Comparison of ENCODE assay signal across 8 cellular contexts in the genomic region with DNA sequence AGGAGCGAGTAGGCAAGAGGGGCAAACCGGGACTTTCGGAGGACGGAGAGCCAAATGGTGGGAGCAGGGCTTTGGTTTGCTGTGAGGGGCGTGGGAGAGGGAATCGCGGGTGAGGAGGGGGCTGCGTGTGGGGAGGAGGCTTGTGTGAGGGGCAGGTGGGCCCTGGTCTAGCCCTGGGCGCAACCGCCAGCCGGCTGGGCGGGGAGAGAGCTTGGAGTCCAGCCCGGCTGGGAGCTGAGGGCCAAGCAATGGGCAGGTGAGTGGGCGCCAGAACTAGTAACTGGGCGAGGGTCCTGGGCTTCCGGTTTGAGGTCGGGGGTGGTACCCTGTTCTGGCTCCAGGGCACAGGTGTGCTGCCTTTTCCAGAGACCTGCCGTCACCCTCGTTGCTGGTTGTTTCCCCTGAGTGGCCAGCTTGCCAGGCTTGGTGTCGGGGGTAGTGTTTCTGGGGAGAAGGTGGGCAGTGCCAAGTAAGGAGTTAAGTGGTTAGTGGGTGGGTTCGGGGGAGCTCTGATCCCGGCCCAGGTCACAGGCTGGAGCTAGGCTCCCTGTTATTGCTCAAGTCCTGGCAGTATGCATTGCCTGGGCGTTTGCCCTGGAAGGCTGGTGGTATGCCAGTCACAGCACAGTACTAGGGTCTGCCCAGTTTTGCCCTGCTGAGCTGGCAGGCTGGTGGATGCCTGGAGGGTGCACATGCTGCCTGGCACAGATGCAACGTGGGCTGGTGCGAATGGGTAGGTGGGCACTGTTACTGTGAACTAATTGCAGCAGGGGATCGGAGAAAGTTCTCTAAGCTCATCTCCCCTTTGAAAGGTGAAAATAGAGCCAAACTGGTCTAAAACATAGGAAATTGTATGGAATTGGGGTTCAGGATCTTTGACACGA. TPM values are rescaled to one million over a fixed set of nuclear protein-coding genes. Genes with fewer than 3 reads are reported as not detected.
DNase-seq lines count a peak whose midpoint lies in the region; ATAC-seq and TF ChIP-seq lines count a peak whose summit lies in the region.

No MANE protein-coding gene starts in this region.

- H3K4me3 Mint-ChIP-seq in CD8-positive, alpha-beta T cell, result peak overlapping the region; percentile 92
- peak overlapping the region; percentile 91 for H3K4me3 Mint-ChIP-seq in activated T-helper 2 cell treated with anti-CD3 and anti-CD28 coated beads, Interferon-gamma antibody, Interleukin-2, Interleukin-4, amounts not matched to agents 10 μg/mL and 5 μg/mL and 100 μg/mL, durations not matched to agents 14 hours and 24 hours and 36 hours (ENCODE audit: low read depth)

- TF ChIP-seq CTCF in CD8-positive, alpha-beta T cell (IDR thresholded peaks at IDR 0.05), result no peak

- no peak for ATAC-seq in CD8-positive, alpha-beta T cell
- ATAC-seq in HG03469 (IDR thresholded peaks at IDR 0.05; ENCODE audit: unreplicated experiment), result no peak

- H3K36me3 Mint-ChIP-seq in CD8-positive, alpha-beta T cell, result peaks cover 9% of the 10 kb centered on the region
- H3K36me3 Mint-ChIP-seq in activated T-helper 2 cell treated with anti-CD3 and anti-CD28 coated beads, Interferon-gamma antibody, Interleukin-2, Interleukin-4, amounts not matched to agents 10 μg/mL and 5 μg/mL and 100 μg/mL, durations not matched to agents 14 hours and 24 hours and 36 hours (ENCODE audit: low read depth), result no peaks in the 10 kb centered on the region

- DNase-seq in CD8-positive, alpha-beta T cell, result peak in 4 of 7 experiments; percentile 20 to 53 (median 24)
- DNase-seq in Jurkat, Clone E6-1 (ENCODE audit: low read depth, low spot score), result no peak
- DNase-seq in activated T-helper 2 cell treated with anti-CD3 and anti-CD28 coated beads, Interferon-gamma antibody, Interleukin-2, Interleukin-4, amounts not matched to agents 10 μg/mL and 5 μg/mL and 100 μg/mL, durations not matched to agents 14 hours and 24 hours and 36 hours (ENCODE audit: low spot score), result peak; percentile 20
- peak; percentile 83 for DNase-seq in globus pallidus (ENCODE audit: low spot score)
- DNase-seq in nucleus accumbens (lab: John Stamatoyannopoulos, UW), result peak in 54 of 56 donors; percentile 34 to 86 (median 69)
- DNase-seq in COLO829 (ENCODE audit: low spot score), result no peak
- no peak for DNase-seq in GOT3 (lab: John Stamatoyannopoulos, UW)

- peak overlapping the region; percentile 95 for H3K4me3 ChIP-seq in CD8-positive, alpha-beta T cell (ENCODE audit: low read depth, low read length)
- H3K4me3 ChIP-seq in Jurkat, Clone E6-1 (ENCODE audit: low read length), result peak overlapping the region; percentile 81

- CTCF ChIA-PET in CD8-positive, alpha-beta T cell (lab: Charles Lee), result interaction anchor here (0.9 to 6.4 kb wide), 9 partner anchors 12 to 389 kb away, joined by 3 to 87 read pairs (median 5); partner anchors contain the start of gene ANGEL1

- intact Hi-C loops in CD8-positive, alpha-beta T cell (cut with DNase I, micrococcal nuclease), result loop anchor here (1.0 to 10.0 kb wide), 16 partner anchors 23 to 1434 kb away; partner anchors contain the start of genes ALKBH1 (in 2 of the 2), ANGEL1 (in 2 of the 2), IRF2BPL (in 2 of the 2) and SLIRP (in 2 of the 2)
- intact Hi-C loops in activated T-helper 2 cell treated with anti-CD3 and anti-CD28 coated beads, Interferon-gamma antibody, Interleukin-2, Interleukin-4, amounts not matched to agents 10 μg/mL and 5 μg/mL and 100 μg/mL, durations not matched to agents 14 hours and 24 hours and 36 hours (cut with micrococcal nuclease), result loop anchor here (1.0 to 10.0 kb wide), 6 partner anchors 56 to 946 kb away; partner anchors contain the start of genes GPATCH2L, GSTZ1 and VIPAS39

- peak overlapping the region; percentile 97 for H3K27ac ChIP-seq in CD8-positive, alpha-beta T cell (ENCODE audit: low read depth, low read length)

- no peaks in the 10 kb centered on the region for H3K9me3 Mint-ChIP-seq in CD8-positive, alpha-beta T cell
- no peaks in the 10 kb centered on the region for H3K9me3 Mint-ChIP-seq in activated T-helper 2 cell treated with anti-CD3 and anti-CD28 coated beads, Interferon-gamma antibody, Interleukin-2, Interleukin-4, amounts not matched to agents 10 μg/mL and 5 μg/mL and 100 μg/mL, durations not matched to agents 14 hours and 24 hours and 36 hours

- H3K4me1 Mint-ChIP-seq in CD8-positive, alpha-beta T cell (ENCODE audit: low read depth), result peaks cover 44% of the 10 kb centered on the region
- peaks cover 24% of the 10 kb centered on the region for H3K4me1 Mint-ChIP-seq in activated T-helper 2 cell treated with anti-CD3 and anti-CD28 coated beads, Interferon-gamma antibody, Interleukin-2, Interleukin-4, amounts not matched to agents 10 μg/mL and 5 μg/mL and 100 μg/mL, durations not matched to agents 14 hours and 24 hours and 36 hours (ENCODE audit: low read depth)

- H3K27ac Mint-ChIP-seq in CD8-positive, alpha-beta T cell, result peak overlapping the region; percentile 98
- peak overlapping the region; percentile 97 for H3K27ac Mint-ChIP-seq in activated T-helper 2 cell treated with anti-CD3 and anti-CD28 coated beads, Interferon-gamma antibody, Interleukin-2, Interleukin-4, amounts not matched to agents 10 μg/mL and 5 μg/mL and 100 μg/mL, durations not matched to agents 14 hours and 24 hours and 36 hours

- peaks cover 16% of the 10 kb centered on the region for H3K4me1 ChIP-seq in CD8-positive, alpha-beta T cell (ENCODE audit: insufficient read depth, low read length)

- H3K9me3 ChIP-seq in CD8-positive, alpha-beta T cell (ENCODE audit: low read length), result no peaks in the 10 kb centered on the region

- H3K27me3 Mint-ChIP-seq in CD8-positive, alpha-beta T cell (ENCODE audit: low read depth), result no peaks in the 10 kb centered on the region
- no peaks in the 10 kb centered on the region for H3K27me3 Mint-ChIP-seq in activated T-helper 2 cell treated with anti-CD3 and anti-CD28 coated beads, Interferon-gamma antibody, Interleukin-2, Interleukin-4, amounts not matched to agents 10 μg/mL and 5 μg/mL and 100 μg/mL, durations not matched to agents 14 hours and 24 hours and 36 hours (ENCODE audit: low read depth)

- POLR2A ChIA-PET in CD8-positive, alpha-beta T cell (lab: Charles Lee), result interaction anchor here (0.7 to 2.1 kb wide), 6 partner anchors 10 to 286 kb away, joined by 3 to 7 read pairs (median 4); partner anchors contain the start of gene ANGEL1

- no peaks in the 10 kb centered on the region for H3K36me3 ChIP-seq in CD8-positive, alpha-beta T cell (ENCODE audit: insufficient read depth, low read length)

- H3K27me3 ChIP-seq in CD8-positive, alpha-beta T cell (ENCODE audit: insufficient read depth, low read length), result no peaks in the 10 kb centered on the region

RNA-seq across cellular contexts. Expression of gene CIPC, which starts 0.7 kb away (rescaled TPM):
- 1 to 10 TPM; 6.0 to 6.3 TPM for total RNA-seq in CD8-positive, alpha-beta T cell
- polyA plus RNA-seq in Jurkat, Clone E6-1 (2012; ENCODE audit: insufficient read depth, insufficient read length), result 11.6 TPM
- 10.9 and 11.3 TPM in 2 replicates for total RNA-seq in activated T-helper 2 cell treated with anti-CD3 and anti-CD28 coated beads, Interferon-gamma antibody, Interleukin-2, Interleukin-4, amounts not matched to agents 10 μg/mL and 5 μg/mL and 100 μg/mL, durations not matched to agents 14 hours and 24 hours and 36 hours

RNA-seq across cellular contexts. Expression of gene ZDHHC22, which starts 42.9 kb away (rescaled TPM):
- total RNA-seq in CD8-positive, alpha-beta T cell, result not detected
- polyA plus RNA-seq in Jurkat, Clone E6-1 (2012; ENCODE audit: insufficient read depth, insufficient read length), result not detected
- total RNA-seq in activated T-helper 2 cell treated with anti-CD3 and anti-CD28 coated beads, Interferon-gamma antibody, Interleukin-2, Interleukin-4, amounts not matched to agents 10 μg/mL and 5 μg/mL and 100 μg/mL, durations not matched to agents 14 hours and 24 hours and 36 hours, result not detected in 2 replicates

Comparison
In these comparisons a context has a peak if more than half of its experiments do, and no peak if none do; other contexts are left out.
1. DNase-seq: peak in CD8-positive, alpha-beta T cell (4 of 7), activated T-helper 2 cell treated with anti-CD3 and anti-CD28 coated beads, Interferon-gamma antibody, Interleukin-2, Interleukin-4, amounts not matched to agents 10 μg/mL and 5 μg/mL and 100 μg/mL, durations not matched to agents 14 hours and 24 hours and 36 hours (single experiment), globus pallidus (single experiment) and nucleus accumbens (54 of 56); none in Jurkat, Clone E6-1 (single experiment), COLO829 (single experiment) and GOT3 (single experiment).